Comparison of ENCODE assay signal across 8 cellular contexts in genomic region chr17:29615492-29616299, GRCh38. TPM values are rescaled to one million over a fixed set of nuclear protein-coding genes. Genes with fewer than 3 reads are reported as not detected.
DNase-seq lines count a peak whose midpoint lies in the region; ATAC-seq and TF ChIP-seq lines count a peak whose summit lies in the region.

No MANE protein-coding gene starts in this region.

- H3K9me3 Mint-ChIP-seq in CD8-positive, alpha-beta T cell, result no peaks in the 10 kb centered on the region

- H3K4me3 Mint-ChIP-seq in CD8-positive, alpha-beta T cell, result peak overlapping the region; percentile 90

- H3K36me3 Mint-ChIP-seq in CD8-positive, alpha-beta T cell, result no peaks in the 10 kb centered on the region

- H3K4me1 Mint-ChIP-seq in CD8-positive, alpha-beta T cell (ENCODE audit: low read depth), result peaks cover 33% of the 10 kb centered on the region

- CTCF ChIA-PET in CD8-positive, alpha-beta T cell (lab: Charles Lee), result interaction anchor here (0.5 to 10.9 kb wide), 15 partner anchors 9 to 315 kb away, joined by 3 to 216 read pairs (median 5); partner anchors contain the start of genes ANKRD13B and SSH2

- H3K36me3 ChIP-seq in CD8-positive, alpha-beta T cell (ENCODE audit: insufficient read depth, low read length), result no peaks in the 10 kb centered on the region

- ATAC-seq in CD8-positive, alpha-beta T cell, result peak; percentile 58
- ATAC-seq in GM21528 (IDR thresholded peaks at IDR 0.05; ENCODE audit: low FRiP score, unreplicated experiment), result peak; percentile 41

- H3K27me3 Mint-ChIP-seq in CD8-positive, alpha-beta T cell (ENCODE audit: low read depth), result no peaks in the 10 kb centered on the region

- DNase-seq in CD8-positive, alpha-beta T cell, result peak; percentile 68 to 91 (median 79)
- DNase-seq in NCI-H128 (lab: John Stamatoyannopoulos, UW; ENCODE audit: unreplicated experiment) (peak; percentile 22), choroid plexus epithelial cell (ENCODE audit: low read depth) (peak; percentile 92), kidney glomerular epithelial cell (lab: John Stamatoyannopoulos, UW) (peak; percentile 41), NCI-H1930 (lab: John Stamatoyannopoulos, UW) (no peak)
- peak; percentile 89 for DNase-seq in activated CD4-positive, alpha-beta T cell treated with anti-CD3 and anti-CD28 coated beads for 48 hours
- DNase-seq in stimulated activated CD4-positive, alpha-beta T cell treated with anti-CD3 and anti-CD28 coated beads, Interleukin-15, amount 100 ng/mL, for 48 hours (ENCODE audit: low read depth in 2 of 2), result peak; percentile 66 to 83

- POLR2A ChIA-PET in CD8-positive, alpha-beta T cell (lab: Charles Lee), result interaction anchor here (0.7 to 6.0 kb wide), 9 partner anchors 23 to 322 kb away, joined by 3 to 63 read pairs (median 3); partner anchors contain the start of genes ABHD15, ANKRD13B, NUFIP2 and TP53I13

- H3K9me3 ChIP-seq in CD8-positive, alpha-beta T cell (ENCODE audit: low read length), result no peaks in the 10 kb centered on the region

- peak overlapping the region; percentile 91 for H3K27ac Mint-ChIP-seq in CD8-positive, alpha-beta T cell

- H3K4me1 ChIP-seq in CD8-positive, alpha-beta T cell (ENCODE audit: insufficient read depth, low read length), result peaks cover 52% of the 10 kb centered on the region

- no peak for TF ChIP-seq CTCF in CD8-positive, alpha-beta T cell (IDR thresholded peaks at IDR 0.05)
- peak; percentile 0 for TF ChIP-seq CTCF in choroid plexus epithelial cell (conservative IDR thresholded peaks at IDR 0.05; ENCODE audit: low read depth, low read length)

- intact Hi-C loops in CD8-positive, alpha-beta T cell (cut with DNase I, micrococcal nuclease), result loop anchor here (1.0 to 10.0 kb wide), 8 partner anchors 26 to 763 kb away; partner anchors contain the start of genes GIT1 (in 2 of the 2), ABHD15 (in 1 of the 2), CPD (in 1 of the 2) and SSH2 (in 1 of the 2)

- peak overlapping the region; percentile 44 for H3K27ac ChIP-seq in CD8-positive, alpha-beta T cell (ENCODE audit: low read depth, low read length)

- peak overlapping the region; percentile 82 for H3K4me3 ChIP-seq in CD8-positive, alpha-beta T cell (ENCODE audit: low read depth, low read length)
- peak overlapping the region; percentile 47 for H3K4me3 ChIP-seq in choroid plexus epithelial cell (ENCODE audit: low read depth, low read length)

- H3K27me3 ChIP-seq in CD8-positive, alpha-beta T cell (ENCODE audit: insufficient read depth, low read length), result no peaks in the 10 kb centered on the region

RNA-seq across cellular contexts. Expression of gene CORO6, which starts 7.0 kb away (rescaled TPM):
- 1 to 10 TPM; 1.2 to 1.7 TPM for total RNA-seq in CD8-positive, alpha-beta T cell

RNA-seq across cellular contexts. Expression of gene ANKRD13B, which starts 22.8 kb away (rescaled TPM):
- total RNA-seq in CD8-positive, alpha-beta T cell, result 1 to 10 TPM in 1 of 2 experiments, under 1 TPM in 1; 0.83 to 1.3 TPM

RNA-seq across cellular contexts. Expression of gene GIT1, which starts 26.2 kb away (rescaled TPM):
- total RNA-seq in CD8-positive, alpha-beta T cell, result 10 to 100 TPM; 25.8 to 27.0 TPM

RNA-seq across cellular contexts. Expression of gene TP53I13, which starts 47.2 kb away (rescaled TPM):
- total RNA-seq in CD8-positive, alpha-beta T cell, result 10 to 100 TPM; 50.2 to 54.1 TPM

RNA-seq across cellular contexts. Expression of gene ABHD15, which starts 48.9 kb away (rescaled TPM):
- 1 to 10 TPM; 8.3 to 8.7 TPM for total RNA-seq in CD8-positive, alpha-beta T cell

Comparison
In these comparisons a context has a peak if more than half of its experiments do, and no peak if none do; other contexts are left out.
1. DNase-seq: peak in CD8-positive, alpha-beta T cell (7 of 7), NCI-H128 (single experiment), activated CD4-positive, alpha-beta T cell treated with anti-CD3 and anti-CD28 coated beads for 48 hours (single experiment), choroid plexus epithelial cell (single experiment), kidney glomerular epithelial cell (single experiment) and stimulated activated CD4-positive, alpha-beta T cell treated with anti-CD3 and anti-CD28 coated beads, Interleukin-15, amount 100 ng/mL, for 48 hours (2 of 2); none in NCI-H1930 (0 of 2).